Comparison of ENCODE assay signal across 7 cellular contexts in genomic region chr9:94265626-94266416, GRCh38. TPM values are rescaled to one million over a fixed set of nuclear protein-coding genes. Genes with fewer than 3 reads are reported as not detected.
A peak's percentile ranks its signal among the peaks of the same experiment; 100 is the strongest.
DNase-seq lines count a peak whose midpoint lies in the region; ATAC-seq, FAIRE-seq and TF ChIP-seq lines count a peak whose summit lies in the region.
"Not testable (repeated sequence)": the region's sequence is repeated elsewhere in the genome, so short reads cannot be mapped to it uniquely, and the experiment has no call there.

No MANE protein-coding gene starts in this region.

- H3K9ac ChIP-seq in colonic mucosa (ENCODE audit: low read depth in 2 of 2, low read length in 2 of 2): peak overlapping the region in 1 of 2 donors; percentile 46

- ATAC-seq in GM21423 (IDR thresholded peaks at IDR 0.05; ENCODE audit: unreplicated experiment): peak; percentile 54
- peak; percentile 88 for ATAC-seq in mucosa of descending colon

- not testable (repeated sequence) for TF ChIP-seq CTCF in colonic mucosa (IDR thresholded peaks at IDR 0.05); mucosa of descending colon (IDR thresholded peaks at IDR 0.05)

- not testable (repeated sequence) for H3K36me3 ChIP-seq in colonic mucosa; mucosa of descending colon (ENCODE audit: low read depth); small intestine (ENCODE audit: control insufficient read depth in 2 of 2, insufficient read depth in 2 of 2, low read length in 2 of 2)

- not testable (repeated sequence) for H3K4me1 ChIP-seq in colonic mucosa; small intestine (ENCODE audit: control insufficient read depth in 2 of 2, insufficient read depth in 1 of 2, low read depth in 1 of 2, low read length in 1 of 2)
- peaks cover 18% of the 10 kb centered on the region for H3K4me1 ChIP-seq in mucosa of descending colon (ENCODE audit: low read depth)

- 69 to 86% (median 78%) methylated on average over 6 of the region's 6 CpGs for WGBS in small intestine, 3 donors

- H3K9me3 ChIP-seq in colonic mucosa; mucosa of descending colon; small intestine (ENCODE audit: control insufficient read depth, low read depth): not testable (repeated sequence)

- H3K27me3 ChIP-seq in colonic mucosa; small intestine (ENCODE audit: control insufficient read depth in 2 of 2, insufficient read depth in 2 of 2, low read length in 2 of 2): not testable (repeated sequence)

- DNase-seq in GM18507 (ENCODE audit: extremely low spot score, insufficient read length, low read depth): not testable (repeated sequence)
- DNase-seq in LoVo (ENCODE audit: low spot score): peak; percentile 51
- DNase-seq in colonic mucosa: peak; percentile 71
- peak; percentile 17 for DNase-seq in kidney tubule cell (ENCODE audit: low spot score)
- peak in 1 of 3 donors; percentile 51 for DNase-seq in mucosa of descending colon
- peak; percentile 25 for DNase-seq in small intestine

- not testable (repeated sequence) for H3K4me3 ChIP-seq in colonic mucosa; mucosa of descending colon; small intestine (ENCODE audit: low read depth in 1 of 2, low read length in 2 of 2)

- FAIRE-seq in GM18507 (lab: Jason Lieb, UNC): peak; percentile 68
- not testable (repeated sequence) for FAIRE-seq in small intestine (lab: Jason Lieb, UNC)

- intact Hi-C loops in colonic mucosa (cut with DNase I); mucosa of descending colon (cut with DNase I, micrococcal nuclease): not testable (repeated sequence)

- not testable (repeated sequence) for H3K27ac ChIP-seq in colonic mucosa; small intestine (ENCODE audit: low read depth in 1 of 2, low read length in 1 of 2)

RNA-seq across cellular contexts. Expression of gene ZNF169, which starts 6.7 kb away (rescaled TPM):
- total RNA-seq in colonic mucosa: 10 to 100 TPM in 1 of 2 donors, 1 to 10 TPM in 1; 5.9 to 10.0 TPM
- 10 to 100 TPM in 1 of 3 donors, 1 to 10 TPM in 2; 8.0 to 19.7 (median 9.7) TPM for total RNA-seq in mucosa of descending colon
- polyA plus RNA-seq in small intestine: 1 to 10 TPM in 2 of 3 donors, under 1 TPM in 1; 0.81 to 2.9 (median 2.3) TPM
